In genomic region chr7:25326466-25327156, GRCh38 we compare ENCODE assay signal across 29 cellular contexts.
"Had no signal": no experiment of that assay in that cellular context is flagged by ENCODE, and none has a peak within 500 bp of the region (broad histone marks: within the 10 kb centered on the region; RNA-seq: fewer than 3 reads in every experiment).

No MANE protein-coding gene starts in this region.

- H3K4me3 Mint-ChIP-seq: activated CD4-positive, alpha-beta memory T cell treated with anti-CD3 and anti-CD28 coated beads for 36 hours; activated CD4-positive, alpha-beta T cell treated with anti-CD3 and anti-CD28 coated beads for 36 hours; activated CD4-positive, alpha-beta T cell treated with anti-CD3 and anti-CD28 coated beads, Interleukin-2, amount 10 ng/mL, durations not matched to agents 24 days and 14 days; activated CD8-positive, alpha-beta memory T cell treated with anti-CD3 and anti-CD28 coated beads, Interleukin-2, amount 10 ng/mL, durations not matched to agents 7 days and 5 days; activated CD8-positive, alpha-beta T cell treated with anti-CD3 and anti-CD28 coated beads, Interleukin-2, amount 10 ng/mL, durations not matched to agents 7 days and 5 days; activated naive CD4-positive, alpha-beta T cell treated with anti-CD3 and anti-CD28 coated beads, Interleukin-2, amount 10 ng/mL, durations not matched to agents 7 days and 5 days; activated naive CD8-positive, alpha-beta T cell treated with anti-CD3 and anti-CD28 coated beads, Interleukin-2, amount 10 ng/mL, durations not matched to agents 7 days and 5 days; activated T-helper 1 cell treated with anti-CD3 and anti-CD28 coated beads, Interleukin-12 subunit alpha, Interleukin-12 subunit beta, Interleukin-2, Interleukin-4 antibody, amounts not matched to agents 30 ng/mL and 10 ng/mL and 1 ng/mL, durations not matched to agents 14 hours and 24 hours and 36 hours; central memory CD8-positive, alpha-beta T cell had no signal

- H3K36me3 ChIP-seq: ascending aorta, breast epithelium, colonic mucosa had no signal

- H3K27me3 Mint-ChIP-seq: brain had no signal

- H3K27ac ChIP-seq: ascending aorta, breast epithelium, colonic mucosa, epithelial cell of prostate had no signal

- H3K27me3 ChIP-seq: ascending aorta, breast epithelium, colonic mucosa had no signal

- H3K4me3 ChIP-seq: ascending aorta, breast epithelium, colonic mucosa had no signal

- H3K4me1 Mint-ChIP-seq: activated CD4-positive, alpha-beta T cell treated with anti-CD3 and anti-CD28 coated beads for 36 hours; activated CD4-positive, alpha-beta T cell treated with anti-CD3 and anti-CD28 coated beads, Interleukin-2, amount 10 ng/mL, durations not matched to agents 24 days and 14 days; activated CD8-positive, alpha-beta memory T cell treated with anti-CD3 and anti-CD28 coated beads, Interleukin-2, amount 10 ng/mL, durations not matched to agents 7 days and 5 days; activated naive CD4-positive, alpha-beta T cell treated with anti-CD3 and anti-CD28 coated beads, Interleukin-2, amount 10 ng/mL, durations not matched to agents 7 days and 5 days; activated naive CD8-positive, alpha-beta T cell treated with anti-CD3 and anti-CD28 coated beads, Interleukin-2, amount 10 ng/mL, durations not matched to agents 7 days and 5 days; central memory CD8-positive, alpha-beta T cell had no signal

- H3K27ac Mint-ChIP-seq: activated CD4-positive, alpha-beta memory T cell treated with anti-CD3 and anti-CD28 coated beads for 36 hours; activated CD4-positive, alpha-beta T cell treated with anti-CD3 and anti-CD28 coated beads for 36 hours; activated CD4-positive, alpha-beta T cell treated with anti-CD3 and anti-CD28 coated beads, Interleukin-2, amount 10 ng/mL, durations not matched to agents 24 days and 14 days; activated CD8-positive, alpha-beta memory T cell treated with anti-CD3 and anti-CD28 coated beads, Interleukin-2, amount 10 ng/mL, durations not matched to agents 7 days and 5 days; activated CD8-positive, alpha-beta T cell treated with anti-CD3 and anti-CD28 coated beads, Interleukin-2, amount 10 ng/mL, durations not matched to agents 7 days and 5 days; activated naive CD4-positive, alpha-beta T cell treated with anti-CD3 and anti-CD28 coated beads, Interleukin-2, amount 10 ng/mL, durations not matched to agents 7 days and 5 days; activated naive CD4-positive, alpha-beta T cell treated with anti-CD3 and anti-CD28 coated beads, Interleukin-2, amount 50 U/mL, for 72 hours; activated naive CD8-positive, alpha-beta T cell treated with anti-CD3 and anti-CD28 coated beads, Interleukin-2, amount 10 ng/mL, durations not matched to agents 7 days and 5 days; activated T-helper 1 cell treated with anti-CD3 and anti-CD28 coated beads, Interleukin-12 subunit alpha, Interleukin-12 subunit beta, Interleukin-2, Interleukin-4 antibody, amounts not matched to agents 30 ng/mL and 10 ng/mL and 1 ng/mL, durations not matched to agents 14 hours and 24 hours and 36 hours had no signal

- H3K9me3 Mint-ChIP-seq: activated CD4-positive, alpha-beta memory T cell treated with anti-CD3 and anti-CD28 coated beads for 36 hours; activated CD4-positive, alpha-beta T cell treated with anti-CD3 and anti-CD28 coated beads, Interleukin-2, amount 10 ng/mL, durations not matched to agents 24 days and 14 days; activated naive CD4-positive, alpha-beta T cell treated with anti-CD3 and anti-CD28 coated beads, Interleukin-2, amount 10 ng/mL, durations not matched to agents 7 days and 5 days; activated naive CD4-positive, alpha-beta T cell treated with anti-CD3 and anti-CD28 coated beads, Interleukin-2, amount 50 U/mL, for 72 hours; activated T-helper 1 cell treated with anti-CD3 and anti-CD28 coated beads, Interleukin-12 subunit alpha, Interleukin-12 subunit beta, Interleukin-2, Interleukin-4 antibody, amounts not matched to agents 30 ng/mL and 10 ng/mL and 1 ng/mL, durations not matched to agents 14 hours and 24 hours and 36 hours; brain; central memory CD8-positive, alpha-beta T cell had no signal

- H3K36me3 Mint-ChIP-seq: activated CD4-positive, alpha-beta memory T cell treated with anti-CD3 and anti-CD28 coated beads for 36 hours; activated CD8-positive, alpha-beta memory T cell treated with anti-CD3 and anti-CD28 coated beads, Interleukin-2, amount 10 ng/mL, durations not matched to agents 7 days and 5 days; activated naive CD4-positive, alpha-beta T cell treated with anti-CD3 and anti-CD28 coated beads, Interleukin-2, amount 10 ng/mL, durations not matched to agents 7 days and 5 days; activated naive CD4-positive, alpha-beta T cell treated with anti-CD3 and anti-CD28 coated beads, Interleukin-2, amount 50 U/mL, for 72 hours; activated naive CD8-positive, alpha-beta T cell treated with anti-CD3 and anti-CD28 coated beads, Interleukin-2, amount 10 ng/mL, durations not matched to agents 7 days and 5 days; brain had no signal

- DNase-seq: activated CD4-positive, alpha-beta memory T cell treated with anti-CD3 and anti-CD28 coated beads for 36 hours; activated CD4-positive, alpha-beta T cell treated with anti-CD3 and anti-CD28 coated beads for 36 hours; activated CD4-positive, alpha-beta T cell treated with anti-CD3 and anti-CD28 coated beads, Interleukin-2, amount 10 ng/mL, durations not matched to agents 24 days and 14 days; activated CD4-positive, CD25-positive, alpha-beta regulatory T cell; activated CD4-positive, CD25-positive, alpha-beta regulatory T cell treated with anti-CD3 and anti-CD28 coated beads, Interleukin-2, amount 50 U/mL, for 72 hours; activated CD8-positive, alpha-beta memory T cell treated with anti-CD3 and anti-CD28 coated beads, Interleukin-2, amount 10 ng/mL, durations not matched to agents 7 days and 5 days; activated CD8-positive, alpha-beta memory T cell treated with anti-CD3 and anti-CD28 coated beads, Interleukin-2, amount 50 U/mL, for 4 hours; activated CD8-positive, alpha-beta T cell treated with anti-CD3 and anti-CD28 coated beads, Interleukin-2, amount 10 ng/mL, durations not matched to agents 7 days and 5 days; activated gamma-delta T cell; activated naive CD4-positive, alpha-beta T cell; activated naive CD4-positive, alpha-beta T cell treated with anti-CD3 and anti-CD28 coated beads, Interleukin-2, amount 10 ng/mL, durations not matched to agents 7 days and 5 days; activated naive CD8-positive, alpha-beta T cell treated with anti-CD3 and anti-CD28 coated beads, Interleukin-2, amount 10 ng/mL, durations not matched to agents 7 days and 5 days; activated T-cell treated with anti-CD3 and anti-CD28 coated beads, Interleukin-2, amount 50 U/mL, for 1 hour; activated T-cell treated with anti-CD3 and anti-CD28 coated beads, Interleukin-2, amount 50 U/mL, for 48 hours; colonic mucosa; effector CD8-positive, alpha-beta T cell; foreskin fibroblast; head of caudate nucleus; T-helper 2 cell had no signal

- H3K4me1 ChIP-seq: ascending aorta, breast epithelium, colonic mucosa had no signal

- FAIRE-seq: endometrium, endothelial cell of umbilical vein, frontal cortex had no signal

- H3K9me3 ChIP-seq: ascending aorta, breast epithelium, colonic mucosa had no signal
